33 cellular contexts compared by ENCODE assay signal in genomic region chr15:95160316-95160715, GRCh38.
"Had no signal": no experiment of that assay in that cellular context is flagged by ENCODE, and none has a peak within 500 bp of the region (broad histone marks: within the 10 kb centered on the region; RNA-seq: fewer than 3 reads in every experiment).

No MANE protein-coding gene starts in this region.

- ATAC-seq: activated CD4-positive, CD25-positive, alpha-beta regulatory T cell treated with anti-CD3 and anti-CD28 coated beads, Interleukin-2, amount 50 U/mL, for 24 hours; activated CD8-positive, alpha-beta T cell treated with anti-CD3 and anti-CD28 coated beads for 36 hours; activated T-cell treated with anti-CD3 and anti-CD28 coated beads, Interleukin-2, amount 50 U/mL, for 4 hours; activated T-helper 17 cell treated with anti-CD3 and anti-CD28 coated beads, Interleukin-2, amount 50 U/mL, for 72 hours; esophagus mucosa; T-helper 17 cell had no signal

- H3K4me2 ChIP-seq: hepatocyte had no signal

- H3K9me3 Mint-ChIP-seq: activated CD8-positive, alpha-beta T cell treated with anti-CD3 and anti-CD28 coated beads for 36 hours had no signal

- H3K36me3 Mint-ChIP-seq: activated naive CD8-positive, alpha-beta T cell had no signal

- H2AFZ ChIP-seq: hepatocyte had no signal

- H3K4me1 ChIP-seq: colonic mucosa had no signal

- DNase-seq: activated B cell treated with CpG ODN at 0.5 μM for 24 hours; activated CD4-positive, alpha-beta T cell treated with anti-CD3 and anti-CD28 coated beads for 48 hours; activated CD4-positive, alpha-beta T cell treated with anti-CD3 and anti-CD28 coated beads, Interleukin-2, amount 50 U/mL, for 1 hour; activated CD4-positive, alpha-beta T cell treated with anti-CD3 and anti-CD28 coated beads, Interleukin-2, amount 50 U/mL, for 48 hours; activated CD8-positive, alpha-beta memory T cell treated with anti-CD3 and anti-CD28 coated beads for 24 hours; activated CD8-positive, alpha-beta T cell treated with anti-CD3 and anti-CD28 coated beads for 36 hours; activated effector memory CD4-positive, alpha-beta T cell treated with Interleukin-2 at 50 U/mL for 16 hours; activated gamma-delta T cell treated with Interleukin-2 at 50 U/mL for 16 hours; activated naive CD4-positive, alpha-beta T cell treated with anti-CD3 and anti-CD28 coated beads, Interleukin-2, amount 50 U/mL, for 16 hours; activated naive CD4-positive, alpha-beta T cell treated with Interleukin-2 at 50 U/mL for 16 hours; activated T-cell treated with anti-CD3 and anti-CD28 coated beads, Interleukin-2, amount 50 U/mL, for 4 hours; amniotic stem cell; anterior cingulate cortex; brain microvascular endothelial cell; caudate nucleus; colonic mucosa; effector CD8-positive, alpha-beta T cell; foreskin fibroblast; glutamatergic neuron; T-helper 17 cell; T1000; WERI-Rb-1 had no signal

- H3K4me3 ChIP-seq: colonic mucosa, heart left ventricle, hepatocyte had no signal

- H3K27me3 ChIP-seq: brain microvascular endothelial cell, colonic mucosa, heart left ventricle, hepatocyte had no signal

- H3K27me3 Mint-ChIP-seq: activated B cell treated with CpG ODN at 0.5 μM for 24 hours; activated CD8-positive, alpha-beta T cell treated with anti-CD3 and anti-CD28 coated beads for 36 hours; T-helper 17 cell had no signal

- H3K9me3 ChIP-seq: colonic mucosa had no signal

- H3K4me3 Mint-ChIP-seq: activated B cell treated with CpG ODN at 0.5 μM for 24 hours; activated CD8-positive, alpha-beta T cell treated with anti-CD3 and anti-CD28 coated beads for 36 hours; activated naive CD8-positive, alpha-beta T cell; activated T-cell treated with anti-CD3 and anti-CD28 coated beads, Interleukin-2, amount 50 U/mL, for 4 hours; activated T-helper 17 cell treated with anti-CD3 and anti-CD28 coated beads, Interleukin-2, amount 50 U/mL, for 72 hours; T-helper 17 cell; T-helper 2 cell treated with Interferon-gamma antibody and Interleukin-4, amounts not matched to agents 5 μg/mL and 100 μg/mL, for 36 hours had no signal

- H3K27ac Mint-ChIP-seq: activated B cell treated with CpG ODN at 0.5 μM for 24 hours; activated CD8-positive, alpha-beta T cell treated with anti-CD3 and anti-CD28 coated beads for 36 hours; activated naive CD8-positive, alpha-beta T cell; activated T-helper 17 cell treated with anti-CD3 and anti-CD28 coated beads, Interleukin-2, amount 50 U/mL, for 72 hours; T-helper 17 cell; T-helper 2 cell treated with Interferon-gamma antibody and Interleukin-4, amounts not matched to agents 5 μg/mL and 100 μg/mL, for 36 hours had no signal

- H3K4me1 Mint-ChIP-seq: activated B cell treated with CpG ODN at 0.5 μM for 24 hours; activated T-helper 17 cell treated with anti-CD3 and anti-CD28 coated beads, Interleukin-2, amount 50 U/mL, for 72 hours; T-helper 17 cell had no signal

- H3K79me2 ChIP-seq: hepatocyte had no signal

- H3K27ac ChIP-seq: brain microvascular endothelial cell, colonic mucosa, heart left ventricle, hepatocyte, WERI-Rb-1 had no signal

- FAIRE-seq: astrocyte, bronchial epithelial cell, endometrium, frontal cortex had no signal

- H3K36me3 ChIP-seq: brain microvascular endothelial cell, colonic mucosa, heart left ventricle, WERI-Rb-1 had no signal
